In the genomic region with DNA sequence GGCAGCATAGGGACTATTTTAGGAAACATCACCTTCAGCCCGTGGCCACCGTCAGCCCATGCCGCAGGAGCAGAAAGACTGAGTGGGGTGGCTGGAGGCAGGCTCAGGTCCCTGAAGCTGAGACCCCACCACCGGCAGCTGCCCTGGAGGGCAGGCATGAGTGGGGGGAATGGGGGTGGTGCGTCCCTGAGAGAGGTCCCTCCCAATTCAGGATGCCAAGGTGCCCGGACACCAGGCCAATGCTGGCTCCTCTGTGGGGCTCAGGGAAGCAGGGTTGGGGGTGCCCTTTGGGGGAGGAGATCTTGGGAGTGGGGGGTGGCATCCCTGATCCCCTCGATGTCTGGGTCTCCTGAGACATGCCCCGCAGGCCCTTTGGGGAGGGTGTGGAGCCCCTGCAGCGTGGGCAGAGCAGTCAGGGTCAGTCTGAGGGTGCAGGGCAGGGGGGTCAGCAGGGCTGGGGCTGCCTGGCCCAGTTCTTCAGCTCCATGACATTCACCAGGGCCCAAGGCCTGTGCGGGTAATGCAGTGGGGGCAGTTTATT, we compare ENCODE assay signal across 16 cellular contexts. TPM values are rescaled to one million over a fixed set of nuclear protein-coding genes. Genes with fewer than 3 reads are reported as not detected.
DNase-seq lines count a peak whose midpoint lies in the region; ATAC-seq and TF ChIP-seq lines count a peak whose summit lies in the region.
"Had no signal": no experiment of that assay in that cellular context is flagged by ENCODE, and none has a peak within 500 bp of the region (broad histone marks: within the 10 kb centered on the region; RNA-seq: fewer than 3 reads in every experiment).

No MANE protein-coding gene starts in this region.

- H3K23ac ChIP-seq in neuronal stem cell (ENCODE audit: low read depth, low read length, poor library complexity), result no peak overlapping the region

- H3K9me3 Mint-ChIP-seq in glutamatergic neuron (ENCODE audit: unreplicated experiment), result peaks cover 2% of the 10 kb centered on the region

- peak overlapping the region; percentile 94 for H2AK5ac ChIP-seq in neuronal stem cell (ENCODE audit: low read depth, low read length)

- no peaks in the 10 kb centered on the region for H3K36me3 Mint-ChIP-seq in glutamatergic neuron (ENCODE audit: unreplicated experiment)

- no peak overlapping the region for H2BK120ac ChIP-seq in neuronal stem cell (ENCODE audit: low read depth, low read length)

- H3K9ac ChIP-seq in neuronal stem cell (ENCODE audit: low read depth, low read length, poor library complexity), result no peak overlapping the region

- H3K4ac ChIP-seq in neuronal stem cell (ENCODE audit: low read length), result no peak overlapping the region

- no peak for ATAC-seq in Right ventricle myocardium superior (ENCODE audit: poor library complexity)
- no peak for ATAC-seq in aorta (ENCODE audit: low FRiP score)

- no peaks in the 10 kb centered on the region for H3K36me3 ChIP-seq in left ventricle myocardium inferior
- H3K36me3 ChIP-seq in neuronal stem cell (replicated peaks in 1 of 2; ENCODE audit: control insufficient read depth in 2 of 2, insufficient read depth in 2 of 2, low read length in 2 of 2), result no peaks in the 10 kb centered on the region
- no peaks in the 10 kb centered on the region for H3K36me3 ChIP-seq in aorta (ENCODE audit: control insufficient read depth in 1 of 2, insufficient read depth in 2 of 2, low read length in 1 of 2)
- H3K36me3 ChIP-seq: Peyer's patch had no signal

- no peak overlapping the region for H3K27ac Mint-ChIP-seq in glutamatergic neuron (ENCODE audit: unreplicated experiment)

- H2BK12ac ChIP-seq in neuronal stem cell (ENCODE audit: low read length), result peak overlapping the region; percentile 63

- H3K79me1 ChIP-seq in neuronal stem cell (ENCODE audit: low read depth, low read length), result no peaks in the 10 kb centered on the region

- no peaks in the 10 kb centered on the region for H3K4me1 Mint-ChIP-seq in glutamatergic neuron (ENCODE audit: low read depth, unreplicated experiment)

- H2BK15ac ChIP-seq in neuronal stem cell (ENCODE audit: low read length), result peak overlapping the region; percentile 92

- H3K14ac ChIP-seq in neuronal stem cell (ENCODE audit: low read length), result peak overlapping the region; percentile 82

- no CpG with 5 or more reads among the region's 10 CpGs for WGBS in neuronal stem cell (ENCODE audit: extremely low coverage in 2 of 2, insufficient read length in 2 of 2, insufficient replicate concordance in 1 of 2), 2 donors
- 88 to 93% methylated on average over 9 to 10 of the region's 10 CpGs for WGBS in aorta, 2 donors

- no peak overlapping the region for H3K18ac ChIP-seq in neuronal stem cell (ENCODE audit: low read length)

- peak overlapping the region; percentile 43 for H4K8ac ChIP-seq in neuronal stem cell (ENCODE audit: low read depth, low read length)

- H3K27me3 ChIP-seq in left ventricle myocardium inferior (ENCODE audit: low read depth) (peaks cover 89% of the 10 kb centered on the region), neuronal stem cell (ENCODE audit: control insufficient read depth in 3 of 3, insufficient read depth in 3 of 3, low read depth in 1 of 3, low read length in 3 of 3) (peaks cover 0 to 52% (median 0%) of the 10 kb centered on the region in 3 experiments), aorta (ENCODE audit: control insufficient read depth in 1 of 2, insufficient read depth in 2 of 2, low read length in 1 of 2) (no peaks in the 10 kb centered on the region)
- H3K27me3 ChIP-seq: Peyer's patch had no signal

- no peak overlapping the region for H2BK5ac ChIP-seq in neuronal stem cell (ENCODE audit: low read length)

- H3K27ac ChIP-seq in left ventricle myocardium inferior (replicated peaks) (no peak overlapping the region), neuronal stem cell (replicated peaks; ENCODE audit: low read length) (no peak overlapping the region), aorta (ENCODE audit: low read depth in 1 of 2, low read length in 2 of 2) (no peak overlapping the region)
- H3K27ac ChIP-seq: A549, Peyer's patch had no signal

- H3K4me3 ChIP-seq in left ventricle myocardium inferior (no peak overlapping the region), neuronal stem cell (ENCODE audit: low read length in 2 of 2) (peak overlapping the region in 1 of 2 donors; percentile 53), aorta (ENCODE audit: low read length in 2 of 2) (no peak overlapping the region)
- H3K4me3 ChIP-seq: A549, Peyer's patch had no signal

- no peak overlapping the region for H3K4me3 Mint-ChIP-seq in glutamatergic neuron (ENCODE audit: unreplicated experiment)

- H2AFZ ChIP-seq in neuronal stem cell (ENCODE audit: low read length), result no peak overlapping the region

- TF ChIP-seq CTCF in left ventricle myocardium inferior (IDR thresholded peaks at IDR 0.05; ENCODE audit: borderline replicate concordance), result no peak
- no peak for TF ChIP-seq CTCF in glutamatergic neuron (IDR thresholded peaks at IDR 0.05; ENCODE audit: partially characterized antibody, unreplicated experiment)

- H3K27me3 Mint-ChIP-seq in glutamatergic neuron (ENCODE audit: unreplicated experiment), result peaks cover 2% of the 10 kb centered on the region

- intact Hi-C loops in Right ventricle myocardium superior (cut with DNase I), result no loop called here
- intact Hi-C loops in left ventricle myocardium inferior (cut with micrococcal nuclease), result no loop called here
- intact Hi-C loops in aorta (cut with DNase I), result no loop called here

- H4K91ac ChIP-seq in neuronal stem cell (ENCODE audit: low read depth, low read length, poor library complexity), result no peak overlapping the region

- H3K4me2 ChIP-seq in neuronal stem cell (ENCODE audit: insufficient read depth, low read length, poor library complexity, severe bottlenecking), result no peak overlapping the region
- H3K4me2 ChIP-seq: A549 had no signal

- H3K9me3 ChIP-seq in left ventricle myocardium inferior (replicated peaks) (no peaks in the 10 kb centered on the region), neuronal stem cell (replicated peaks in 1 of 2; ENCODE audit: control insufficient read depth in 2 of 2, insufficient read depth in 1 of 2, low read depth in 1 of 2, low read length in 2 of 2) (no peaks in the 10 kb centered on the region), aorta (ENCODE audit: control insufficient read depth, low read length) (no peaks in the 10 kb centered on the region)
- H3K9me3 ChIP-seq: A549, Peyer's patch had no signal

- DNase-seq in Right ventricle myocardium superior (peak; percentile 22), left ventricle myocardium inferior (no peak), glutamatergic neuron (peak; percentile 15), neuronal stem cell (ENCODE audit: low spot score) (no peak), aorta (peak; percentile 20 to 62), NOMO-1 treated with DMSO at 0.1 percent for 48 hours (lab: John Stamatoyannopoulos, UW; ENCODE audit: unreplicated experiment) (no peak), Ammon's horn (ENCODE audit: low spot score) (no peak)
- DNase-seq: DMS79 treated with DMSO at 0.1 percent for 48 hours, H7, KBM-7, NCI-H1105, NCI-H2081 treated with DMSO at 0.1 percent for 48 hours, NCI-H446 treated with DMSO at 0.1 percent for 48 hours, Peyer's patch, SHP77 had no signal

- H3K4me1 ChIP-seq in left ventricle myocardium inferior (no peaks in the 10 kb centered on the region), neuronal stem cell (ENCODE audit: control insufficient read depth in 2 of 2, insufficient read depth in 1 of 2, low read depth in 1 of 2, low read length in 2 of 2) (peaks cover 0 to 4% of the 10 kb centered on the region in 2 donors), aorta (ENCODE audit: control insufficient read depth in 1 of 2, insufficient read depth in 2 of 2, low read length in 2 of 2) (no peaks in the 10 kb centered on the region)
- H3K4me1 ChIP-seq: A549, Peyer's patch had no signal

RNA-seq across cellular contexts. Expression of a gene that starts 1.0 kb away (rescaled TPM):
- total RNA-seq in Right ventricle myocardium superior (0.56 TPM), left ventricle myocardium inferior (0.91 TPM), glutamatergic neuron (ENCODE audit: unreplicated experiment) (0.74 TPM), aorta (1 to 10 TPM in 1 of 2 donors, under 1 TPM in 1; 0.55 to 1.3 TPM)
- polyA plus RNA-seq in neuronal stem cell (2013, experiment 1 of 2), result 0.39 TPM
- 0.35 TPM for polyA plus RNA-seq in neuronal stem cell (2013, experiment 2 of 2)
- polyA plus RNA-seq in aorta, result under 1 TPM in 1 of 2 donors, not detected in 1; 0.95 TPM

Comparison
In these comparisons a context has a peak if more than half of its experiments do, and no peak if none do; other contexts are left out.
1. DNase-seq: peak in Right ventricle myocardium superior (single experiment), glutamatergic neuron (single experiment) and aorta (2 of 2); none in left ventricle myocardium inferior (single experiment), neuronal stem cell (single experiment), NOMO-1 treated with DMSO at 0.1 percent for 48 hours (single experiment) and Ammon's horn (single experiment).